ENCODE assay signal across 16 cellular contexts in the genomic region with DNA sequence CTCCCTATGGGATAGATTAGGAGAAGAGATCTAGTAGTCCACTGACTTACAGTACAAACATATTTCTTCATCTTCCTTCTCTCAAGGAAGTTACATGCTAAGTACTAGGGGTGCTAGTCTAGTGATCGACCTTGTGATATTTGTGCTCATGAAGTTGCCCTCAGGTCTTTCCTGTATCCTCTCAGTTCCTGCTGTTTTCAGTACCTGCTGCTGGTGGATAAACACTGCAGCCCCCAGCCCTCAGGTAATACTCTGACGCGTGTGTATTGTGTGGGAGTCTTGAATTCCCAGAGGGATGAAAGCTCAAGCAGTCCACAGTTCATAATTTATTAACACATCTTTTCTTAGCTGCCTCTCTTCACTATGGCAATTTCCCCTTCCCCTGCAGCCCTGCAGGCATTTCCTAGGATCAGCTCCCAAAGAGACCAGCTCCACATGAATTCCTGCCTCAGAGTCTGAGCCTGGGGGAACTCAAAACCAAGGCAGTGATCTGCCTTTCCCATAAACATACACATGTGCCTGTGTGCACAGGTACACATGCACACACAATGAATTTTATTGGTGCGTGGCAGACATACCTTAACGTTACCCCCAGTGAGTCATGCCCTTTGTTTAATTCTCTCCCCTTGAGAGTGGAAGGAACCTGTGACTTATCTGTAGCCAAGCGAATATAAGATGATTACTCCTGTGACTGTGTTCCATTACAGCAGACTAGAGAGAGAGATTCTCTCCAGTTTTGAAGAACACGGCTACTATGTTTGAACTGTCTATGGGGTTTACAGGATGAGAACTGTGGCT. TPM values are rescaled to one million over a fixed set of nuclear protein-coding genes. Genes with fewer than 3 reads are reported as not detected.
A peak's percentile ranks its signal among the peaks of the same experiment; 100 is the strongest.
DNase-seq lines count a peak whose midpoint lies in the region; ATAC-seq lines count a peak whose summit lies in the region.
"Had no signal": no experiment of that assay in that cellular context is flagged by ENCODE, and none has a peak within 500 bp of the region (broad histone marks: within the 10 kb centered on the region; RNA-seq: fewer than 3 reads in every experiment).

No MANE protein-coding gene starts in this region.

- H3K4me3 Mint-ChIP-seq in T-helper 1 cell treated with Interleukin-12 subunit alpha and Interleukin-12 subunit beta and Interleukin-4 antibody, amounts not matched to agents 30 μg/mL and 1 μg/mL, for 36 hours, result no peak overlapping the region
- H3K4me3 Mint-ChIP-seq: activated naive CD4-positive, alpha-beta T cell treated with anti-CD3 and anti-CD28 coated beads, Interleukin-2, amount 50 U/mL, for 24 hours; natural killer cell treated with Interleukin-12 subunit alpha and Interleukin-12 subunit beta and Interleukin-15 and Interleukin-18, amount 100 ng/mL, for 72 hours had no signal

- no peaks in the 10 kb centered on the region for H3K9me3 Mint-ChIP-seq in T-helper 1 cell treated with Interleukin-12 subunit alpha and Interleukin-12 subunit beta and Interleukin-4 antibody, amounts not matched to agents 30 μg/mL and 1 μg/mL, for 36 hours
- H3K9me3 Mint-ChIP-seq: activated naive CD4-positive, alpha-beta T cell treated with anti-CD3 and anti-CD28 coated beads, Interleukin-2, amount 50 U/mL, for 24 hours; natural killer cell treated with Interleukin-12 subunit alpha and Interleukin-12 subunit beta and Interleukin-15 and Interleukin-18, amount 100 ng/mL, for 72 hours had no signal

- H3K36me3 Mint-ChIP-seq in T-helper 1 cell treated with Interleukin-12 subunit alpha and Interleukin-12 subunit beta and Interleukin-4 antibody, amounts not matched to agents 30 μg/mL and 1 μg/mL, for 36 hours (ENCODE audit: low read depth), result peaks cover 2% of the 10 kb centered on the region
- H3K36me3 Mint-ChIP-seq: activated naive CD4-positive, alpha-beta T cell treated with anti-CD3 and anti-CD28 coated beads, Interleukin-2, amount 50 U/mL, for 24 hours; natural killer cell treated with Interleukin-12 subunit alpha and Interleukin-12 subunit beta and Interleukin-15 and Interleukin-18, amount 100 ng/mL, for 72 hours had no signal

- in situ Hi-C loops in SK-MEL-5 (cut with HindIII; ENCODE audit: low pct_unique_long_range_greater_than_20kb, low sequenced_read_pairs), result no loop called here

- no peak for DNase-seq in T-helper 1 cell
- DNase-seq in SK-MEL-5 (ENCODE audit: low read depth, low spot score), result peak; percentile 53
- peak; percentile 13 for DNase-seq in kidney glomerular epithelial cell (lab: John Stamatoyannopoulos, UW)
- DNase-seq in stimulated activated naive CD8-positive, alpha-beta T cell treated with anti-CD3 and anti-CD28 coated beads, Interleukin-15, Interleukin-2, amounts not matched to agents 100 U/mL and 50 U/mL, for 24 hours, result no peak
- DNase-seq in medulla oblongata (ENCODE audit: extremely low spot score), result no peak
- DNase-seq: caudate nucleus, GOT3, kidney, NCI-H1694 treated with DMSO at 0.1 percent for 48 hours, NCI-H524 treated with DMSO at 0.1 percent for 48 hours had no signal

- ATAC-seq in stimulated activated naive CD8-positive, alpha-beta T cell treated with anti-CD3 and anti-CD28 coated beads, Interleukin-15, Interleukin-2, amounts not matched to agents 100 U/mL and 50 U/mL, for 24 hours, result peak; percentile 66
- ATAC-seq in HG03469 (IDR thresholded peaks at IDR 0.05; ENCODE audit: unreplicated experiment), result no peak
- no peak for ATAC-seq in HG03175 (IDR thresholded peaks at IDR 0.05; ENCODE audit: unreplicated experiment)
- ATAC-seq: A549 had no signal

- H3K27ac Mint-ChIP-seq in T-helper 1 cell treated with Interleukin-12 subunit alpha and Interleukin-12 subunit beta and Interleukin-4 antibody, amounts not matched to agents 30 μg/mL and 1 μg/mL, for 36 hours, result peak overlapping the region; percentile 52
- H3K27ac Mint-ChIP-seq: activated naive CD4-positive, alpha-beta T cell treated with anti-CD3 and anti-CD28 coated beads, Interleukin-2, amount 50 U/mL, for 24 hours; natural killer cell treated with Interleukin-12 subunit alpha and Interleukin-12 subunit beta and Interleukin-15 and Interleukin-18, amount 100 ng/mL, for 72 hours had no signal

- peaks cover 33% of the 10 kb centered on the region for H3K4me1 Mint-ChIP-seq in T-helper 1 cell treated with Interleukin-12 subunit alpha and Interleukin-12 subunit beta and Interleukin-4 antibody, amounts not matched to agents 30 μg/mL and 1 μg/mL, for 36 hours (ENCODE audit: low read depth)
- H3K4me1 Mint-ChIP-seq: activated naive CD4-positive, alpha-beta T cell treated with anti-CD3 and anti-CD28 coated beads, Interleukin-2, amount 50 U/mL, for 24 hours had no signal

- peaks cover 37% of the 10 kb centered on the region for H3K27me3 Mint-ChIP-seq in T-helper 1 cell treated with Interleukin-12 subunit alpha and Interleukin-12 subunit beta and Interleukin-4 antibody, amounts not matched to agents 30 μg/mL and 1 μg/mL, for 36 hours (ENCODE audit: low read depth)
- H3K27me3 Mint-ChIP-seq: activated naive CD4-positive, alpha-beta T cell treated with anti-CD3 and anti-CD28 coated beads, Interleukin-2, amount 50 U/mL, for 24 hours had no signal

RNA-seq across cellular contexts. Expression of a gene that starts 14.0 kb away (rescaled TPM):
- not detected in 2 replicates for total RNA-seq in SK-MEL-5 (2014; rRNA removed; shearing (Covaris generic))
- not detected in 2 replicates for polyA plus RNA-seq in SK-MEL-5 (2015; cell fraction: cytosol; rRNA removed)
- polyA plus RNA-seq in SK-MEL-5 (2015; cell fraction: nucleus; rRNA removed), result not detected in 2 replicates
- total RNA-seq: natural killer cell treated with Interleukin-12 subunit alpha and Interleukin-12 subunit beta and Interleukin-15 and Interleukin-18, amount 100 ng/mL, for 72 hours had no signal
- polyA plus RNA-seq: A549 had no signal

RNA-seq across cellular contexts. Expression of a gene that starts 28.5 kb away (rescaled TPM):
- not detected in 2 replicates for total RNA-seq in SK-MEL-5 (2014; rRNA removed; shearing (Covaris generic))
- not detected in 2 replicates for polyA plus RNA-seq in SK-MEL-5 (2015; cell fraction: cytosol; rRNA removed)
- not detected in 2 replicates for polyA plus RNA-seq in SK-MEL-5 (2015; cell fraction: nucleus; rRNA removed)
- total RNA-seq: kidney had no signal
- polyA plus RNA-seq: A549 had no signal

Comparison
In these comparisons a context has a peak if more than half of its experiments do, and no peak if none do; other contexts are left out.
1. DNase-seq: peak in SK-MEL-5 (single experiment) and kidney glomerular epithelial cell (single experiment); none in T-helper 1 cell (0 of 5), stimulated activated naive CD8-positive, alpha-beta T cell treated with anti-CD3 and anti-CD28 coated beads, Interleukin-15, Interleukin-2, amounts not matched to agents 100 U/mL and 50 U/mL, for 24 hours (single experiment) and medulla oblongata (single experiment).